Comparison of ENCODE assay signal across 15 cellular contexts in genomic region chr5:107875834-107876233, GRCh38.
DNase-seq lines count a peak whose midpoint lies in the region; FAIRE-seq and TF ChIP-seq lines count a peak whose summit lies in the region.
"Had no signal": no experiment of that assay in that cellular context is flagged by ENCODE, and none has a peak within 500 bp of the region (broad histone marks: within the 10 kb centered on the region; RNA-seq: fewer than 3 reads in every experiment).

No MANE protein-coding gene starts in this region.

- H3K4me3 ChIP-seq in astrocyte of the spinal cord (ENCODE audit: low read depth, low read length) (no peak overlapping the region), MG63 (no peak overlapping the region)
- H3K4me3 ChIP-seq: left ventricle myocardium inferior, Peyer's patch had no signal

- H3K36me3 Mint-ChIP-seq in H9 (ENCODE audit: insufficient read depth in 1 of 3, low read depth in 3 of 3): no peaks in the 10 kb centered on the region

- no peak overlapping the region for H2BK5ac ChIP-seq in H9 (ENCODE audit: insufficient read length, low read length)

- no peaks in the 10 kb centered on the region for H3K27me3 Mint-ChIP-seq in H9 (ENCODE audit: low read depth)
- H3K27me3 Mint-ChIP-seq: activated T-cell treated with anti-CD3 and anti-CD28 coated beads, Interleukin-2, amount 50 U/mL, for 24 hours had no signal

- H3K4ac ChIP-seq in H9 (ENCODE audit: low read depth, low read length): no peak overlapping the region

- H2BK15ac ChIP-seq in H9 (ENCODE audit: low read depth, low read length): no peak overlapping the region

- no peaks in the 10 kb centered on the region for H3K79me1 ChIP-seq in H9 (ENCODE audit: insufficient read depth, low read depth, low read length, poor library complexity, severe bottlenecking)

- no peak overlapping the region for H3K23ac ChIP-seq in H9 (ENCODE audit: insufficient read length, low read depth, low read length)

- FAIRE-seq in urothelium cell line (lab: Jason Lieb, UNC): no peak
- FAIRE-seq: GM12891 had no signal

- no peaks in the 10 kb centered on the region for H3K36me3 ChIP-seq in MG63
- H3K36me3 ChIP-seq: neutrophil, Peyer's patch had no signal

- no peak overlapping the region for H3K14ac ChIP-seq in H9 (ENCODE audit: insufficient read depth, low read length)

- no peak overlapping the region for H3K27ac ChIP-seq in H9 (ENCODE audit: insufficient read length, low read depth, low read length)
- H3K27ac ChIP-seq: left ventricle myocardium inferior, neutrophil, Peyer's patch had no signal

- H4K8ac ChIP-seq in H9 (replicated peaks; ENCODE audit: insufficient read length, low read depth, low read length): no peak overlapping the region

- no peaks in the 10 kb centered on the region for H3K23me2 ChIP-seq in H9 (ENCODE audit: insufficient read length, low read depth, low read length, poor library complexity, severe bottlenecking)

- no peak overlapping the region for H3K4me3 Mint-ChIP-seq in H9
- H3K4me3 Mint-ChIP-seq: activated T-cell treated with anti-CD3 and anti-CD28 coated beads, Interleukin-2, amount 50 U/mL, for 24 hours had no signal

- no peaks in the 10 kb centered on the region; a peak in 1 of 5 replicates for H3K9me3 Mint-ChIP-seq in H9
- H3K9me3 Mint-ChIP-seq: activated T-cell treated with anti-CD3 and anti-CD28 coated beads, Interleukin-2, amount 50 U/mL, for 24 hours had no signal

- no peak overlapping the region for H3K56ac ChIP-seq in H9 (ENCODE audit: insufficient read length, low read depth, low read length)

- H4K91ac ChIP-seq in H9 (ENCODE audit: insufficient read length, low read depth, low read length): no peak overlapping the region

- no peaks in the 10 kb centered on the region for H4K20me1 ChIP-seq in H9 (ENCODE audit: control insufficient read depth, insufficient read depth, insufficient read length)

- no peak overlapping the region for H3K18ac ChIP-seq in H9 (ENCODE audit: insufficient read length, low read depth, low read length)

- no peak overlapping the region for H2AFZ ChIP-seq in H9 (ENCODE audit: low read length)

- no peaks in the 10 kb centered on the region for H3K79me2 ChIP-seq in H9 (ENCODE audit: insufficient read depth, low read length)

- WGBS in H9 (ENCODE audit: extremely low coverage, insufficient read length, low lambda C conversion rate): no CpG with 5 or more reads among the region's 9 CpGs

- H2BK120ac ChIP-seq in H9 (ENCODE audit: low read depth, low read length, poor library complexity, severe bottlenecking): no peak overlapping the region

- in situ Hi-C loops in astrocyte of the spinal cord (cut with HindIII; ENCODE audit: low sequenced_read_pairs): no loop called here

- no peak overlapping the region for H3K27ac Mint-ChIP-seq in H9
- H3K27ac Mint-ChIP-seq: activated T-cell treated with anti-CD3 and anti-CD28 coated beads, Interleukin-2, amount 50 U/mL, for 24 hours had no signal

- H3K27me3 ChIP-seq in H9 (ENCODE audit: insufficient read depth, low read length) (no peaks in the 10 kb centered on the region), MG63 (no peaks in the 10 kb centered on the region)
- H3K27me3 ChIP-seq: neutrophil, Peyer's patch had no signal

- H2BK12ac ChIP-seq in H9 (ENCODE audit: insufficient read length, low read depth, low read length): no peak overlapping the region

- no peak overlapping the region for H4K5ac ChIP-seq in H9 (ENCODE audit: insufficient read length, low read depth, low read length)

- H3K9me3 ChIP-seq in H9 (ENCODE audit: control insufficient read depth, low read depth, low read length): no peaks in the 10 kb centered on the region
- no peaks in the 10 kb centered on the region for H3K9me3 ChIP-seq in MG63
- H3K9me3 ChIP-seq: left ventricle myocardium inferior, neutrophil, Peyer's patch had no signal

- no peak overlapping the region for H2AK5ac ChIP-seq in H9 (ENCODE audit: insufficient read length, low read length)

- no peaks in the 10 kb centered on the region for H3K4me1 ChIP-seq in H9 (ENCODE audit: insufficient read depth, low read length)
- H3K4me1 ChIP-seq: left ventricle myocardium inferior, Peyer's patch had no signal

- no peak overlapping the region for H3K9ac ChIP-seq in H9 (ENCODE audit: extremely low read depth, insufficient read length, low read length)

- H3K4me1 Mint-ChIP-seq in H9: peaks cover 28 to 32% of the 10 kb centered on the region in 2 experiments

- no peak overlapping the region for H2BK20ac ChIP-seq in H9 (ENCODE audit: low read depth, low read length, poor library complexity, severe bottlenecking)

- TF ChIP-seq CTCF in H9 (conservative IDR thresholded peaks at IDR 0.05) (peak; percentile 30; the same call in 2 of the 3 replicates), astrocyte of the spinal cord (IDR thresholded peaks at IDR 0.05; ENCODE audit: low read depth, low read length) (no peak)

- H3T11ph ChIP-seq in H9 (ENCODE audit: low read length): no peak overlapping the region

- no peak overlapping the region for H3K4me2 ChIP-seq in H9 (ENCODE audit: insufficient read depth, insufficient read length, low read length)

- no peak for DNase-seq in H9
- peak; percentile 55 for DNase-seq in astrocyte of the spinal cord (ENCODE audit: low read depth, low spot score)
- peak; percentile 88 for DNase-seq in kidney glomerular epithelial cell (lab: John Stamatoyannopoulos, UW)
- peak; percentile 41 for DNase-seq in urothelium cell line (ENCODE audit: low spot score)
- no peak for DNase-seq in MG63
- DNase-seq in DMS53 (lab: John Stamatoyannopoulos, UW): no peak
- DNase-seq in NCI-H1092 (lab: John Stamatoyannopoulos, UW): no peak
- DNase-seq: activated T-cell treated with anti-CD3 and anti-CD28 coated beads, Interleukin-2, amount 50 U/mL, for 24 hours; DMS 273 treated with DMSO at 0.1 percent for 48 hours; Kasumi-1; left ventricle myocardium inferior; Peyer's patch; stimulated activated naive CD4-positive, alpha-beta T cell treated with Interleukin-2 at 50 U/mL for 16 hours had no signal

Comparison
In these comparisons a context has a peak if more than half of its experiments do, and no peak if none do; other contexts are left out.
1. DNase-seq: peak in astrocyte of the spinal cord (single experiment), kidney glomerular epithelial cell (single experiment) and urothelium cell line (single experiment); none in H9 (single experiment), MG63 (single experiment), DMS53 (single experiment) and NCI-H1092 (single experiment).